ENCODE assay signal across 15 cellular contexts in the genomic region with DNA sequence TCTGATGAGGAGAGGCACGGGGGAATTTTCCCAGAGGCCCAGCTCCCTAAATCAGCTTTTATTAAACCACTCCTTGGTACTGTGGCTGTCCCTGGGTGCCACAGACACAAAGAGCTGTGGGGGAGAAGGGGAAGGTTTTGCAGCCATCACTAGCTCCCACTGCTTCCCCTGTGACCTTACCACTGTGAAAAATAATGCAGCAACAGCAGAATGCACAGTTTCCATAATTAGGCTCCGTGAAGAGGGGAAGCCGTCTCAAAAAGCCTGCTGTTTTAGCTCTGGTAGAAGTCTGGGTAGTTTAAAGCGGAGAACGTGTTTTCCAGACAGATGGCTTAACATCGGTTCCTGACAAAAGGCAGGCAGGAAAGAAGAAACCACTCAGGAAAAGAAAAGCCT. TPM values are rescaled to one million over a fixed set of nuclear protein-coding genes. Genes with fewer than 3 reads are reported as not detected.
A peak's percentile ranks its signal among the peaks of the same experiment; 100 is the strongest.
DNase-seq lines count a peak whose midpoint lies in the region; ATAC-seq and TF ChIP-seq lines count a peak whose summit lies in the region.
"Had no signal": no experiment of that assay in that cellular context is flagged by ENCODE, and none has a peak within 500 bp of the region (broad histone marks: within the 10 kb centered on the region; RNA-seq: fewer than 3 reads in every experiment).

No MANE protein-coding gene starts in this region.

- H3K4me1 Mint-ChIP-seq in brain (peaks cover 21% of the 10 kb centered on the region), mesothelial cell of epicardium (peaks cover 28% of the 10 kb centered on the region)

- H3K27me3 Mint-ChIP-seq in brain: no peaks in the 10 kb centered on the region
- no peaks in the 10 kb centered on the region for H3K27me3 Mint-ChIP-seq in mesothelial cell of epicardium (ENCODE audit: low read depth)

- no peak overlapping the region for H3K4me3 ChIP-seq in heart right ventricle
- no peak overlapping the region for H3K4me3 ChIP-seq in testis
- H3K4me3 ChIP-seq: lower lobe of right lung, stomach had no signal

- intact Hi-C loops in heart right ventricle (cut with DNase I): no loop called here
- intact Hi-C loops in Right ventricle myocardium superior (cut with DNase I): no loop called here
- intact Hi-C loops in testis (cut with DNase I; ENCODE audit: low total_unique reads): no loop called here

- H3K36me3 Mint-ChIP-seq in brain (no peaks in the 10 kb centered on the region), mesothelial cell of epicardium (no peaks in the 10 kb centered on the region)

- H3K9me3 Mint-ChIP-seq in brain (peaks cover 0 to 4% (median 2%) of the 10 kb centered on the region in 5 experiments), mesothelial cell of epicardium (no peaks in the 10 kb centered on the region)
- H3K9me3 Mint-ChIP-seq: activated T-helper 2 cell treated with anti-CD3 and anti-CD28 coated beads, Interferon-gamma antibody, Interleukin-2, Interleukin-4, amounts not matched to agents 10 μg/mL and 5 μg/mL and 100 μg/mL, durations not matched to agents 14 hours and 24 hours and 36 hours had no signal

- no peaks in the 10 kb centered on the region for H3K36me3 ChIP-seq in heart right ventricle
- H3K36me3 ChIP-seq in testis (ENCODE audit: low read depth, missing control alignments): no peaks in the 10 kb centered on the region
- H3K36me3 ChIP-seq: lower lobe of right lung, stomach had no signal

- peaks cover 0 to 5% (median 0%) of the 10 kb centered on the region in 7 donors for H3K27me3 ChIP-seq in heart right ventricle
- no peaks in the 10 kb centered on the region for H3K27me3 ChIP-seq in testis
- H3K27me3 ChIP-seq: stomach had no signal

- H3K27ac ChIP-seq in heart right ventricle (peak overlapping the region in 2 of 10 donors; percentile 4 to 69), testis (no peak overlapping the region)
- H3K27ac ChIP-seq: HL-60, lower lobe of right lung had no signal

- H3K27ac Mint-ChIP-seq in brain (peak overlapping the region in 3 of 5 experiments; percentile 26 to 64 (median 37)), mesothelial cell of epicardium (peak overlapping the region; percentile 48)
- H3K27ac Mint-ChIP-seq: activated T-helper 2 cell treated with anti-CD3 and anti-CD28 coated beads, Interferon-gamma antibody, Interleukin-2, Interleukin-4, amounts not matched to agents 10 μg/mL and 5 μg/mL and 100 μg/mL, durations not matched to agents 14 hours and 24 hours and 36 hours had no signal

- no peak for TF ChIP-seq POLR2A in testis (IDR thresholded peaks at IDR 0.05)

- WGBS in heart right ventricle, 2 donors: 54 to 63% methylated on average over 6 of the region's 6 CpGs
- 50 to 63% methylated on average over 6 of the region's 6 CpGs for WGBS in testis, 2 donors

- TF ChIP-seq CTCF in heart right ventricle (IDR thresholded peaks at IDR 0.05) (no peak), brain (conservative IDR thresholded peaks at IDR 0.05) (no peak), mesothelial cell of epicardium (IDR thresholded peaks at IDR 0.05; ENCODE audit: unreplicated experiment) (no peak), testis (IDR thresholded peaks at IDR 0.05) (no peak)

- H3K4me1 ChIP-seq in heart right ventricle: peaks cover 0 to 31% (median 2%) of the 10 kb centered on the region in 9 donors
- H3K4me1 ChIP-seq in testis: peaks cover 7% of the 10 kb centered on the region
- H3K4me1 ChIP-seq: lower lobe of right lung had no signal

- H3K9me3 ChIP-seq in heart right ventricle: peaks cover 0 to 4% (median 0%) of the 10 kb centered on the region in 11 donors
- H3K9me3 ChIP-seq in testis: no peaks in the 10 kb centered on the region
- H3K9me3 ChIP-seq: lower lobe of right lung, stomach had no signal

- DNase-seq in heart right ventricle: no peak
- DNase-seq in Right ventricle myocardium superior: no peak
- no peak for DNase-seq in mesothelial cell of epicardium (ENCODE audit: low spot score in 2 of 2, unreplicated experiment in 2 of 2)
- no peak for DNase-seq in NCI-H774 (lab: John Stamatoyannopoulos, UW)
- DNase-seq in NCI-H1092 treated with DMSO at 0.1 percent for 48 hours (lab: John Stamatoyannopoulos, UW): no peak
- no peak for DNase-seq in testis
- DNase-seq: activated CD4-positive, alpha-beta T cell treated with anti-CD3 and anti-CD28 coated beads, Interleukin-2, amount 50 U/mL, for 4 hours; H7; lower lobe of right lung; SHP77 treated with DMSO at 0.1 percent for 48 hours; stomach had no signal

- ATAC-seq in heart right ventricle: peak in 5 of 8 donors; percentile 21 to 67 (median 52)
- no peak for ATAC-seq in Right ventricle myocardium superior (ENCODE audit: poor library complexity)
- no peak for ATAC-seq in GM21381 (IDR thresholded peaks at IDR 0.05; ENCODE audit: unreplicated experiment)
- ATAC-seq: lower lobe of right lung had no signal

- H3K4me3 Mint-ChIP-seq in brain (peak overlapping the region in 2 of 5 experiments; percentile 43 to 51), mesothelial cell of epicardium (no peak overlapping the region)

RNA-seq across cellular contexts. Expression of a gene that starts 27.5 kb away (rescaled TPM):
- total RNA-seq in heart right ventricle: 10 to 100 TPM; 72.6 to 99.7 (median 91.1) TPM
- polyA plus RNA-seq in heart right ventricle: 10 to 100 TPM; 17.3 to 26.2 TPM
- total RNA-seq in Right ventricle myocardium superior: 80.9 TPM
- polyA plus RNA-seq in brain (ENCODE audit: insufficient read depth, low read depth, low replicate concordance): 22.9 TPM
- total RNA-seq in mesothelial cell of epicardium: 39.2 to 43.0 TPM (median 41.7 TPM) in 3 replicates
- total RNA-seq in testis: 10 to 100 TPM; 76.1 to 82.2 TPM
- polyA plus RNA-seq in testis (ENCODE audit: insufficient read depth, low read depth, low replicate concordance): 76.8 TPM

Comparison
In these comparisons a context has a peak if more than half of its experiments do, and no peak if none do; other contexts are left out.
1. ATAC-seq: peak in heart right ventricle (5 of 8); none in Right ventricle myocardium superior (single experiment) and GM21381 (single experiment).